In genomic region chr1:183953031-183953430, GRCh38 we compare ENCODE assay signal across 14 cellular contexts.
DNase-seq lines count a peak whose midpoint lies in the region; ATAC-seq and TF ChIP-seq lines count a peak whose summit lies in the region.
"Had no signal": no experiment of that assay in that cellular context is flagged by ENCODE, and none has a peak within 500 bp of the region (broad histone marks: within the 10 kb centered on the region; RNA-seq: fewer than 3 reads in every experiment).

No MANE protein-coding gene starts in this region.

- intact Hi-C loops in heart right ventricle (cut with DNase I), result loop anchor here in 2 of 10 donors (5.0 to 10.0 kb wide), 2 partner anchors 84 to 92 kb away; partner anchors contain the start of gene COLGALT2 (in 1 of the 2)
- intact Hi-C loops in gastrocnemius medialis (cut with DNase I; ENCODE audit: low total_unique reads), result no loop called here

- H3K36me3 ChIP-seq in heart right ventricle (peaks cover 0 to 18% (median 0%) of the 10 kb centered on the region in 9 donors), gastrocnemius medialis (peaks cover 0 to 5% of the 10 kb centered on the region in 2 donors)

- H3K4me1 ChIP-seq in heart right ventricle, result peaks cover 0 to 37% (median 4%) of the 10 kb centered on the region in 9 donors
- H3K4me1 ChIP-seq in gastrocnemius medialis, result peaks cover 0 to 9% of the 10 kb centered on the region in 2 donors

- H3K9me3 ChIP-seq in heart right ventricle (peaks cover 0 to 3% (median 0%) of the 10 kb centered on the region in 11 donors), gastrocnemius medialis (no peaks in the 10 kb centered on the region)

- 51% methylated on average over 5 of the region's 5 CpGs for WGBS in heart right ventricle, 2 donors

- POLR2A ChIA-PET in HEK293T (lab: Yijun Ruan, JAX), result no interaction called here

- TF ChIP-seq POLR2A in gastrocnemius medialis (IDR thresholded peaks at IDR 0.05), result no peak

- ATAC-seq in heart right ventricle, result peak in 5 of 8 donors; percentile 45 to 66 (median 61)
- ATAC-seq in gastrocnemius medialis, result peak in 1 of 2 donors; percentile 43
- no peak for ATAC-seq in GM21825 (IDR thresholded peaks at IDR 0.05; ENCODE audit: unreplicated experiment)

- TF ChIP-seq CTCF in heart right ventricle (IDR thresholded peaks at IDR 0.05), result no peak
- TF ChIP-seq CTCF in gastrocnemius medialis (IDR thresholded peaks at IDR 0.05 in 4 of 5, conservative IDR thresholded peaks at IDR 0.05 in 1 of 5), result no peak
- TF ChIP-seq CTCF in GM13977 (IDR thresholded peaks at IDR 0.05; ENCODE audit: extremely low read depth, insufficient read depth, missing control alignments), result no peak

- H3K4me3 ChIP-seq in heart right ventricle (no peak overlapping the region), gastrocnemius medialis (no peak overlapping the region)

- H3K27me3 ChIP-seq in heart right ventricle (no peaks in the 10 kb centered on the region), gastrocnemius medialis (no peaks in the 10 kb centered on the region)

- H3K27ac ChIP-seq in heart right ventricle (peak overlapping the region in 7 of 10 donors; percentile 15 to 77 (median 70)), gastrocnemius medialis (peak overlapping the region; percentile 36 to 66 (median 56))

- DNase-seq in G401 (ENCODE audit: low spot score) (peak; percentile 77), NCI-H69 (lab: John Stamatoyannopoulos, UW) (peak; percentile 66), heart right ventricle (no peak), gastrocnemius medialis (no peak), HEK293T (ENCODE audit: extremely low spot score) (no peak), T-helper 9 cell (no peak), GM13977 (ENCODE audit: low spot score) (no peak)
- DNase-seq: activated CD4-positive, alpha-beta T cell treated with anti-CD3 and anti-CD28 coated beads for 1 hour; activated naive CD4-positive, alpha-beta T cell treated with Interleukin-2 at 50 U/mL for 16 hours; DND-41; effector CD4-positive, alpha-beta T cell; NCI-H1436; T-helper 2 cell had no signal

- CTCF ChIA-PET in HEK293T (lab: Yijun Ruan, JAX), result interaction anchor here (0.8 kb wide), 1 partner anchor 10 kb away, joined by 4 read pairs; no protein-coding TSS in a partner anchor

- in situ Hi-C loops in G401 (cut with HindIII; ENCODE audit: low sequenced_read_pairs), result no loop called here
- in situ Hi-C loops in gastrocnemius medialis (cut with MboI; ENCODE audit: low sequenced_read_pairs in 4 of 4), result no loop called here
- in situ Hi-C loops in GM13977 (cut with MboI; ENCODE audit: low pct_unique_long_range_greater_than_20kb, low sequenced_read_pairs, unreplicated experiment), result no loop called here

TF ChIP-seq in HEK293T, 16 proteins besides CTCF, POLR2A, EP300 and RAD21:
- TF ChIP-seq FOXA1 (IDR thresholded peaks at IDR 0.05) (no peak), TARDBP (IDR thresholded peaks at IDR 0.05) (no peak), CTBP1 (IDR thresholded peaks at IDR 0.05; ENCODE audit: borderline replicate concordance) (no peak), FOXM1 (IDR thresholded peaks at IDR 0.05; ENCODE audit: borderline replicate concordance) (no peak), HDGF (IDR thresholded peaks at IDR 0.05; ENCODE audit: borderline replicate concordance) (no peak), LEF1 (IDR thresholded peaks at IDR 0.05; ENCODE audit: borderline replicate concordance) (no peak), BHLHE40 (IDR thresholded peaks at IDR 0.05; ENCODE audit: borderline replicate concordance) (no peak), SUZ12 (IDR thresholded peaks at IDR 0.05) (no peak), PKNOX1 (IDR thresholded peaks at IDR 0.05) (no peak), ZNF384 (IDR thresholded peaks at IDR 0.05) (no peak), ARNT (IDR thresholded peaks at IDR 0.05) (no peak), SP1 (IDR thresholded peaks at IDR 0.05) (no peak), ELF4 (IDR thresholded peaks at IDR 0.05) (no peak), FOXK2 (IDR thresholded peaks at IDR 0.05) (no peak), NFRKB (IDR thresholded peaks at IDR 0.05) (no peak), L3MBTL2 (conservative IDR thresholded peaks at IDR 0.05) (no peak)

Comparison
In these comparisons a context has a peak if more than half of its experiments do, and no peak if none do; other contexts are left out.
1. DNase-seq: peak in G401 (single experiment) and NCI-H69 (single experiment); none in heart right ventricle (0 of 2), gastrocnemius medialis (0 of 2), HEK293T (single experiment), T-helper 9 cell (single experiment) and GM13977 (single experiment).